ENCODE assay signal across 14 cellular contexts in genomic region chr1:218671573-218671972, GRCh38.
DNase-seq lines count a peak whose midpoint lies in the region; TF ChIP-seq lines count a peak whose summit lies in the region.
"Had no signal": no experiment of that assay in that cellular context is flagged by ENCODE, and none has a peak within 500 bp of the region (broad histone marks: within the 10 kb centered on the region; RNA-seq: fewer than 3 reads in every experiment).

No MANE protein-coding gene starts in this region.

- no peaks in the 10 kb centered on the region for H3K9me3 ChIP-seq in SJSA1 (replicated peaks)
- H3K9me3 ChIP-seq in hepatocyte (ENCODE audit: low read depth): no peaks in the 10 kb centered on the region
- H3K9me3 ChIP-seq: colonic mucosa had no signal

- H3K4me1 Mint-ChIP-seq in activated CD4-positive, alpha-beta T cell treated with anti-CD3 and anti-CD28 coated beads, Interleukin-2, amount 10 ng/mL, durations not matched to agents 24 days and 14 days: no peaks in the 10 kb centered on the region
- H3K4me1 Mint-ChIP-seq: activated naive CD8-positive, alpha-beta T cell treated with anti-CD3 and anti-CD28 coated beads for 36 hours; stimulated activated naive B cell treated with anti-CD40 and anti-IgM and Interleukin-4, amounts not matched to agents 10 μg/mL and 1 μg/mL and 100 μg/mL, for 72 hours had no signal

- H3K9me3 Mint-ChIP-seq in activated CD4-positive, alpha-beta T cell treated with anti-CD3 and anti-CD28 coated beads, Interleukin-2, amount 10 ng/mL, durations not matched to agents 24 days and 14 days: peaks cover 8% of the 10 kb centered on the region

- no peak overlapping the region for H3K4me3 Mint-ChIP-seq in activated CD4-positive, alpha-beta T cell treated with anti-CD3 and anti-CD28 coated beads, Interleukin-2, amount 10 ng/mL, durations not matched to agents 24 days and 14 days
- H3K4me3 Mint-ChIP-seq: activated naive CD8-positive, alpha-beta T cell treated with anti-CD3 and anti-CD28 coated beads for 36 hours; stimulated activated naive B cell treated with anti-CD40 and anti-IgM and Interleukin-4, amounts not matched to agents 10 μg/mL and 1 μg/mL and 100 μg/mL, for 72 hours had no signal

- WGBS in hepatocyte (ENCODE audit: low lambda C conversion rate, missing lambda C conversion rate): 29% methylated on average over 6 of the region's 6 CpGs

- intact Hi-C loops in activated CD4-positive, alpha-beta T cell treated with anti-CD3 and anti-CD28 coated beads, Interleukin-2, amount 10 ng/mL, durations not matched to agents 24 days and 14 days (cut with micrococcal nuclease): no loop called here

- H3K27me3 ChIP-seq in SJSA1 (replicated peaks) (no peaks in the 10 kb centered on the region), hepatocyte (no peaks in the 10 kb centered on the region)
- H3K27me3 ChIP-seq: colonic mucosa had no signal

- H3K27me3 Mint-ChIP-seq in activated CD4-positive, alpha-beta T cell treated with anti-CD3 and anti-CD28 coated beads, Interleukin-2, amount 10 ng/mL, durations not matched to agents 24 days and 14 days: no peaks in the 10 kb centered on the region
- H3K27me3 Mint-ChIP-seq: activated naive CD8-positive, alpha-beta T cell treated with anti-CD3 and anti-CD28 coated beads for 36 hours had no signal

- H3K4me2 ChIP-seq in hepatocyte: no peak overlapping the region

- no peak overlapping the region for H2AFZ ChIP-seq in hepatocyte

- H3K27ac Mint-ChIP-seq in activated CD4-positive, alpha-beta T cell treated with anti-CD3 and anti-CD28 coated beads, Interleukin-2, amount 10 ng/mL, durations not matched to agents 24 days and 14 days: no peak overlapping the region
- H3K27ac Mint-ChIP-seq: activated naive CD8-positive, alpha-beta T cell treated with anti-CD3 and anti-CD28 coated beads for 36 hours; stimulated activated naive B cell treated with anti-CD40 and anti-IgM and Interleukin-4, amounts not matched to agents 10 μg/mL and 1 μg/mL and 100 μg/mL, for 72 hours had no signal

- no peaks in the 10 kb centered on the region for H3K79me2 ChIP-seq in hepatocyte

- H3K36me3 Mint-ChIP-seq in activated CD4-positive, alpha-beta T cell treated with anti-CD3 and anti-CD28 coated beads, Interleukin-2, amount 10 ng/mL, durations not matched to agents 24 days and 14 days (ENCODE audit: low read depth): no peaks in the 10 kb centered on the region
- H3K36me3 Mint-ChIP-seq: activated naive CD8-positive, alpha-beta T cell treated with anti-CD3 and anti-CD28 coated beads for 36 hours; stimulated activated naive B cell treated with anti-CD40 and anti-IgM and Interleukin-4, amounts not matched to agents 10 μg/mL and 1 μg/mL and 100 μg/mL, for 72 hours had no signal

- DNase-seq in AG10803 (ENCODE audit: low read depth): peak; percentile 27
- DNase-seq in NCI-H1092 treated with DMSO at 0.1 percent for 48 hours (lab: John Stamatoyannopoulos, UW): peak; percentile 80
- DNase-seq in SJSA1 (ENCODE audit: low read depth in 1 of 2, low spot score in 2 of 2): peak in 1 of 2 experiments; percentile 58
- DNase-seq in hepatocyte (ENCODE audit: low spot score): peak; percentile 14
- DNase-seq in activated CD4-positive, CD25-positive, alpha-beta regulatory T cell treated with anti-CD3 and anti-CD28 coated beads, Interleukin-2, amount 50 U/mL, for 72 hours: no peak
- no peak for DNase-seq in activated CD4-positive, alpha-beta T cell treated with anti-CD3 and anti-CD28 coated beads, Interleukin-2, amount 50 U/mL, for 4 hours
- no peak for DNase-seq in activated CD4-positive, alpha-beta T cell treated with anti-CD3 and anti-CD28 coated beads, Interleukin-2, amount 10 ng/mL, durations not matched to agents 24 days and 14 days
- DNase-seq in activated CD8-positive, alpha-beta memory T cell treated with anti-CD3 and anti-CD28 coated beads for 24 hours: no peak
- DNase-seq: activated naive CD8-positive, alpha-beta T cell treated with anti-CD3 and anti-CD28 coated beads for 36 hours; colonic mucosa; DMS53; right cardiac atrium; stimulated activated CD4-positive, alpha-beta T cell treated with anti-CD3 and anti-CD28 coated beads, Interleukin-4, amount 100 ng/mL, for 24 hours; stimulated activated naive B cell treated with anti-CD40 and anti-IgM and Interleukin-4, amounts not matched to agents 10 μg/mL and 1 μg/mL and 100 μg/mL, for 72 hours had no signal

- TF ChIP-seq CTCF in AG10803 (conservative IDR thresholded peaks at IDR 0.05; ENCODE audit: low read length) (no peak), hepatocyte (IDR thresholded peaks at IDR 0.05; ENCODE audit: poor library complexity) (no peak)

- no peaks in the 10 kb centered on the region for H3K9me2 ChIP-seq in hepatocyte (replicated peaks; ENCODE audit: insufficient read depth)

- H3K27ac ChIP-seq in SJSA1: peak overlapping the region; percentile 17
- no peak overlapping the region for H3K27ac ChIP-seq in hepatocyte
- H3K27ac ChIP-seq: colonic mucosa had no signal

- 0 out of 2 replicates have a peak, but pooled peaks cover 2% of the 10 kb centered on the region for H3K36me3 ChIP-seq in SJSA1
- no peaks in the 10 kb centered on the region for H3K36me3 ChIP-seq in hepatocyte (replicated peaks; ENCODE audit: insufficient read depth, low read depth)
- H3K36me3 ChIP-seq: colonic mucosa had no signal

- no peaks in the 10 kb centered on the region for H4K20me1 ChIP-seq in hepatocyte (ENCODE audit: insufficient read depth, poor library complexity, severe bottlenecking)

- no peak overlapping the region for H3K4me3 ChIP-seq in AG10803 (ENCODE audit: low read length)
- no peak overlapping the region for H3K4me3 ChIP-seq in SJSA1
- H3K4me3 ChIP-seq in hepatocyte: no peak overlapping the region
- H3K4me3 ChIP-seq: colonic mucosa had no signal

- peaks cover 30% of the 10 kb centered on the region for H3K4me1 ChIP-seq in SJSA1 (replicated peaks)
- peaks cover 3% of the 10 kb centered on the region for H3K4me1 ChIP-seq in hepatocyte (ENCODE audit: insufficient read depth)
- H3K4me1 ChIP-seq: colonic mucosa had no signal

Comparison
In these comparisons a context has a peak if more than half of its experiments do, and no peak if none do; other contexts are left out.
1. DNase-seq: peak in AG10803 (single experiment), NCI-H1092 treated with DMSO at 0.1 percent for 48 hours (single experiment) and hepatocyte (single experiment); none in activated CD4-positive, CD25-positive, alpha-beta regulatory T cell treated with anti-CD3 and anti-CD28 coated beads, Interleukin-2, amount 50 U/mL, for 72 hours (single experiment), activated CD4-positive, alpha-beta T cell treated with anti-CD3 and anti-CD28 coated beads, Interleukin-2, amount 50 U/mL, for 4 hours (0 of 2), activated CD4-positive, alpha-beta T cell treated with anti-CD3 and anti-CD28 coated beads, Interleukin-2, amount 10 ng/mL, durations not matched to agents 24 days and 14 days (single experiment) and activated CD8-positive, alpha-beta memory T cell treated with anti-CD3 and anti-CD28 coated beads for 24 hours (single experiment).